Comparison of ENCODE assay signal across 1 cellular context in the genomic region with DNA sequence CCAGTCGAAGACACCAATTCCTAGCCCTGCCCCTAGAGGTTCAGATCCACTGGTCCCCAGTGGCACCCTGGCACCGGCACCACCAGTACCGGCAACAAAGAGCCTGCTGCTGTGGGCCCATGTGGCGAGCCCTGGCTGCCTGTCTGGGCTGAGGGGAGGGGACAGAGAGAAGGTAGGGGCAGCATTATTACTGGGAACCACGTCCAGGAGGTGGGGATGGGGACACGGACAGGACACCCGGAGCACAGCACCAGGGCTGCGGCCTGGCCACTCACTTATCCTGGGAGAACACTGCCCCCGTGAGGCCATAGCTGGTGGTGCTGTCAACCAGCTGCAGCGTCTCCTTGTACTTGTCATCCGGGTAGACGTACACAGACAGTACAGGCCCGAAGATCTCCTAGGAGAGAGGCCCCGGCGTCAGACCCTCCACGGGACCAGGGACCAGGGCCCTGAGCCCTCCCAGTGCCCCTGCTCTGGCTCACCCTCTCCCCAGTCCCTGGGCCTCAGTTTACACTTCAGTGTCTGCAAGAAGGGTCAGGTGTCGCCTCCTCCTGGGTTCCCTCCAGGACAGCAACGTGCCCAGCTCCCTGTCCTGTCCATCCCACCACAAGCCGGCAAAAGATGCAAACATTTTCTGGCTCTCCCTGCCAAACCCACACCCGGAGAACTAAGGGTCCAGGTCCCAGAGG.
TF ChIP-seq lines count a peak whose summit lies in the region.

No MANE protein-coding gene starts in this region.

TF ChIP-seq in IMR-90, 13 proteins besides CTCF, POLR2A, EP300 and RAD21:
- TF ChIP-seq MAZ (IDR thresholded peaks at IDR 0.05; ENCODE audit: borderline replicate concordance, low read depth, low read length) (no peak), BHLHE40 (IDR thresholded peaks at IDR 0.05; ENCODE audit: low read depth, low read length) (no peak), SMC3 (IDR thresholded peaks at IDR 0.05; ENCODE audit: low read depth, low read length) (peak; percentile 39; the same call in 1 of the 2 replicates)
